1 cellular context compared by ENCODE assay signal in genomic region chr2:103773884-103774283, GRCh38.
TF ChIP-seq lines count a peak whose summit lies in the region.

No MANE protein-coding gene starts in this region.

TF ChIP-seq in GM23338, 12 proteins besides CTCF, POLR2A, EP300 and RAD21 (continued from another document):
- no peak for TF ChIP-seq ZNF462 (CRISPR knock-in tag; IDR thresholded peaks at IDR 0.05)
- no peak for TF ChIP-seq ETS1 (IDR thresholded peaks at IDR 0.05)
- no peak for TF ChIP-seq STAT1 (IDR thresholded peaks at IDR 0.05; ENCODE audit: unreplicated experiment)
- TF ChIP-seq EZH2phosphoT487 (IDR thresholded peaks at IDR 0.05; ENCODE audit: unreplicated experiment): no peak
- no peak for TF ChIP-seq JUNB (IDR thresholded peaks at IDR 0.05; ENCODE audit: unreplicated experiment)
- no peak for TF ChIP-seq REST (IDR thresholded peaks at IDR 0.05; ENCODE audit: unreplicated experiment)
- TF ChIP-seq ZNF331 (CRISPR knock-in tag; IDR thresholded peaks at IDR 0.05; ENCODE audit: low read depth): no peak
- no peak for TF ChIP-seq EZH2 (IDR thresholded peaks at IDR 0.05; ENCODE audit: low read depth, unreplicated experiment)
- no peak for TF ChIP-seq POLR2AphosphoS5 (IDR thresholded peaks at IDR 0.05; ENCODE audit: low read depth)
- TF ChIP-seq CREB1 (CRISPR knock-in tag; IDR thresholded peaks at IDR 0.05; ENCODE audit: low read depth): no peak
- no peak for TF ChIP-seq ZNF114 (CRISPR knock-in tag; IDR thresholded peaks at IDR 0.05)
